In the genomic region with DNA sequence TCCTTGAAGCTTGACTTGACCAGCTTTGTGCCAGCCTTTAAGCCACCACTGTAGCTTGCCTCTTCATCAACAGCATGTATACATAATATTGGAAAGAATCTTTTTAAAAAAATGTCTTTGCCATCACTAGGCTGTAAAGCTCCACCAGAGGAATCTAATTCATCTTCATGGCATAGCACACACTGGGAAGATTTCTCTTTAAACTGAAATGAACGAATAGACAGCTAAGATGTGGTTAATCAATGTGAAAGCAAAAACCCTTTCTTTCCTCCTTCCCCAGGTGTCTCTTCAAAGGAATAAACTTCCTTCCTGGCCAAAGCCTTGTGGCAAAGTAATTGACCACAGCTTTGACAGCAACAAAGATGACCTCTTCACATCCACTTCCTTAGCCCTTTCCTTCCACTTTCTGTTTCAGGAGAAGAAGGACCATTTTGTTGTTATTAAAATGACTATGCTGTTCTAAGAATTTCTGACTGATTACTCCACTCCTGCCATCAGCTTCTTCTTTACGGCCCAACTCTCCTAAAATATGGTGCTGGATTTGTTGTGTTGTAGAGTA, we compare ENCODE assay signal across 10 cellular contexts.
DNase-seq lines count a peak whose midpoint lies in the region; ATAC-seq and TF ChIP-seq lines count a peak whose summit lies in the region.
"Had no signal": no experiment of that assay in that cellular context is flagged by ENCODE, and none has a peak within 500 bp of the region (broad histone marks: within the 10 kb centered on the region; RNA-seq: fewer than 3 reads in every experiment).

No MANE protein-coding gene starts in this region.

- peak overlapping the region in 1 of 2 experiments; percentile 34; a peak in 1 of 4 replicates for H3K4me3 ChIP-seq in DND-41 (ENCODE audit: low read depth in 1 of 2, low read length in 2 of 2)
- no peak overlapping the region for H3K4me3 ChIP-seq in thyroid gland (replicated peaks in 1 of 3)
- H3K4me3 ChIP-seq in CD8-positive, alpha-beta T cell (ENCODE audit: low read depth, low read length), result no peak overlapping the region
- H3K4me3 ChIP-seq in smooth muscle cell, result no peak overlapping the region

- WGBS in thyroid gland, 2 donors, result 67 to 70% methylated on average over 2 of the region's 2 CpGs
- WGBS in smooth muscle cell (ENCODE audit: low lambda C conversion rate), result 88% methylated on average over 2 of the region's 2 CpGs

- ATAC-seq in DND-41 (ENCODE audit: insufficient read depth, low read depth) (peak; percentile 84), GM19328 (IDR thresholded peaks at IDR 0.05; ENCODE audit: unreplicated experiment) (peak; percentile 46), HG03103 (IDR thresholded peaks at IDR 0.05; ENCODE audit: low read depth, unreplicated experiment) (peak; percentile 85)
- ATAC-seq in CD8-positive, alpha-beta T cell, result no peak

- no peaks in the 10 kb centered on the region for H3K9me3 Mint-ChIP-seq in activated T-helper 1 cell treated with anti-CD3 and anti-CD28 coated beads, Interleukin-12 subunit alpha, Interleukin-12 subunit beta, Interleukin-2, Interleukin-4 antibody, amounts not matched to agents 30 ng/mL and 10 ng/mL and 1 ng/mL, durations not matched to agents 14 hours and 24 hours and 36 hours
- H3K9me3 Mint-ChIP-seq in CD8-positive, alpha-beta T cell, result no peaks in the 10 kb centered on the region
- H3K9me3 Mint-ChIP-seq: activated B cell treated with CpG ODN at 0.5 μM for 24 hours had no signal

- H3K36me3 ChIP-seq in DND-41 (ENCODE audit: insufficient read depth, low read length) (no peaks in the 10 kb centered on the region), thyroid gland (no peaks in the 10 kb centered on the region), smooth muscle cell (ENCODE audit: low read depth) (no peaks in the 10 kb centered on the region)
- H3K36me3 ChIP-seq in CD8-positive, alpha-beta T cell (ENCODE audit: insufficient read depth, low read length), result no peaks in the 10 kb centered on the region
- H3K36me3 ChIP-seq: neutrophil had no signal

- CTCF ChIA-PET in CD8-positive, alpha-beta T cell (lab: Charles Lee), result no interaction called here

- H3F3A ChIP-seq in smooth muscle cell (ENCODE audit: low read depth), result no peaks in the 10 kb centered on the region

- H3K4me2 ChIP-seq in DND-41 (ENCODE audit: insufficient read depth, low read length) (peak overlapping the region; percentile 52), smooth muscle cell (no peak overlapping the region)

- no peak for TF ChIP-seq POLR2A in thyroid gland (IDR thresholded peaks at IDR 0.05)

- peaks cover 47% of the 10 kb centered on the region for H3K4me1 Mint-ChIP-seq in activated T-helper 1 cell treated with anti-CD3 and anti-CD28 coated beads, Interleukin-12 subunit alpha, Interleukin-12 subunit beta, Interleukin-2, Interleukin-4 antibody, amounts not matched to agents 30 ng/mL and 10 ng/mL and 1 ng/mL, durations not matched to agents 14 hours and 24 hours and 36 hours (ENCODE audit: low read depth)
- H3K4me1 Mint-ChIP-seq in CD8-positive, alpha-beta T cell (ENCODE audit: low read depth), result peaks cover 19% of the 10 kb centered on the region

- no peak overlapping the region for H2AFZ ChIP-seq in DND-41 (ENCODE audit: low read depth, low read length)
- no peak overlapping the region for H2AFZ ChIP-seq in smooth muscle cell (ENCODE audit: low read depth)

- POLR2A ChIA-PET in CD8-positive, alpha-beta T cell (lab: Charles Lee), result no interaction called here

- TF ChIP-seq CTCF in DND-41 (IDR thresholded peaks at IDR 0.05; ENCODE audit: borderline replicate concordance, extremely low read depth, low read length, poor library complexity, severe bottlenecking) (no peak), thyroid gland (IDR thresholded peaks at IDR 0.05) (no peak), smooth muscle cell (IDR thresholded peaks at IDR 0.05; ENCODE audit: borderline replicate concordance, insufficient read depth, poor library complexity, severe bottlenecking) (no peak)
- TF ChIP-seq CTCF in CD8-positive, alpha-beta T cell (IDR thresholded peaks at IDR 0.05), result no peak

- H3K27me3 Mint-ChIP-seq in activated T-helper 1 cell treated with anti-CD3 and anti-CD28 coated beads, Interleukin-12 subunit alpha, Interleukin-12 subunit beta, Interleukin-2, Interleukin-4 antibody, amounts not matched to agents 30 ng/mL and 10 ng/mL and 1 ng/mL, durations not matched to agents 14 hours and 24 hours and 36 hours (ENCODE audit: insufficient read depth), result no peaks in the 10 kb centered on the region
- no peaks in the 10 kb centered on the region for H3K27me3 Mint-ChIP-seq in CD8-positive, alpha-beta T cell (ENCODE audit: low read depth)
- H3K27me3 Mint-ChIP-seq: activated B cell treated with CpG ODN at 0.5 μM for 24 hours had no signal

- H3K79me2 ChIP-seq in DND-41 (ENCODE audit: insufficient read depth, low read length), result no peaks in the 10 kb centered on the region
- H3K79me2 ChIP-seq in smooth muscle cell (ENCODE audit: low read depth), result no peaks in the 10 kb centered on the region

- intact Hi-C loops in activated T-helper 1 cell treated with anti-CD3 and anti-CD28 coated beads, Interleukin-12 subunit alpha, Interleukin-12 subunit beta, Interleukin-2, Interleukin-4 antibody, amounts not matched to agents 30 ng/mL and 10 ng/mL and 1 ng/mL, durations not matched to agents 14 hours and 24 hours and 36 hours (cut with micrococcal nuclease), result no loop called here
- intact Hi-C loops in thyroid gland (cut with DNase I), result no loop called here
- intact Hi-C loops in CD8-positive, alpha-beta T cell (cut with DNase I, micrococcal nuclease), result no loop called here

- H3K4me3 Mint-ChIP-seq in activated T-helper 1 cell treated with anti-CD3 and anti-CD28 coated beads, Interleukin-12 subunit alpha, Interleukin-12 subunit beta, Interleukin-2, Interleukin-4 antibody, amounts not matched to agents 30 ng/mL and 10 ng/mL and 1 ng/mL, durations not matched to agents 14 hours and 24 hours and 36 hours, result no peak overlapping the region
- H3K4me3 Mint-ChIP-seq in CD8-positive, alpha-beta T cell, result no peak overlapping the region
- H3K4me3 Mint-ChIP-seq: activated B cell treated with CpG ODN at 0.5 μM for 24 hours had no signal

- no peaks in the 10 kb centered on the region for H3K27me3 ChIP-seq in DND-41 (ENCODE audit: insufficient read depth, low read length, poor library complexity)
- H3K27me3 ChIP-seq in thyroid gland, result no peaks in the 10 kb centered on the region
- H3K27me3 ChIP-seq in CD8-positive, alpha-beta T cell (ENCODE audit: insufficient read depth, low read length), result no peaks in the 10 kb centered on the region
- H3K27me3 ChIP-seq in smooth muscle cell (ENCODE audit: low read depth), result no peaks in the 10 kb centered on the region
- H3K27me3 ChIP-seq: neutrophil had no signal

- H3K27ac Mint-ChIP-seq in activated T-helper 1 cell treated with anti-CD3 and anti-CD28 coated beads, Interleukin-12 subunit alpha, Interleukin-12 subunit beta, Interleukin-2, Interleukin-4 antibody, amounts not matched to agents 30 ng/mL and 10 ng/mL and 1 ng/mL, durations not matched to agents 14 hours and 24 hours and 36 hours, result peak overlapping the region; percentile 61
- H3K27ac Mint-ChIP-seq in CD8-positive, alpha-beta T cell, result no peak overlapping the region
- H3K27ac Mint-ChIP-seq: activated B cell treated with CpG ODN at 0.5 μM for 24 hours had no signal

- no peaks in the 10 kb centered on the region for H3K9me3 ChIP-seq in DND-41 (ENCODE audit: insufficient read depth, low read length, severe bottlenecking)
- no peaks in the 10 kb centered on the region for H3K9me3 ChIP-seq in thyroid gland
- H3K9me3 ChIP-seq in CD8-positive, alpha-beta T cell (ENCODE audit: low read length), result no peaks in the 10 kb centered on the region
- no peaks in the 10 kb centered on the region for H3K9me3 ChIP-seq in smooth muscle cell (replicated peaks; ENCODE audit: low read depth)
- H3K9me3 ChIP-seq: neutrophil had no signal

- H3K9ac ChIP-seq in DND-41 (ENCODE audit: low read depth, low read length) (peak overlapping the region; percentile 20; the same call in 1 of the 2 replicates), smooth muscle cell (ENCODE audit: low read depth) (no peak overlapping the region)

- DNase-seq in DND-41 (peak; percentile 67), thyroid gland (no peak), NCI-H69 (lab: John Stamatoyannopoulos, UW) (no peak), smooth muscle cell (lab: John Stamatoyannopoulos, UW; ENCODE audit: unreplicated experiment) (no peak)
- peak; percentile 3 for DNase-seq in activated T-helper 1 cell treated with anti-CD3 and anti-CD28 coated beads, Interleukin-12 subunit alpha, Interleukin-12 subunit beta, Interleukin-2, Interleukin-4 antibody, amounts not matched to agents 30 ng/mL and 10 ng/mL and 1 ng/mL, durations not matched to agents 14 hours and 24 hours and 36 hours (ENCODE audit: low spot score)
- no peak for DNase-seq in CD8-positive, alpha-beta T cell
- DNase-seq: activated B cell treated with CpG ODN at 0.5 μM for 24 hours had no signal

- H3K36me3 Mint-ChIP-seq in activated T-helper 1 cell treated with anti-CD3 and anti-CD28 coated beads, Interleukin-12 subunit alpha, Interleukin-12 subunit beta, Interleukin-2, Interleukin-4 antibody, amounts not matched to agents 30 ng/mL and 10 ng/mL and 1 ng/mL, durations not matched to agents 14 hours and 24 hours and 36 hours (ENCODE audit: low read depth), result no peaks in the 10 kb centered on the region
- H3K36me3 Mint-ChIP-seq in CD8-positive, alpha-beta T cell, result peaks cover 16% of the 10 kb centered on the region

- H3K27ac ChIP-seq in DND-41 (ENCODE audit: low read length), result peak overlapping the region; percentile 62
- H3K27ac ChIP-seq in thyroid gland, result no peak overlapping the region
- H3K27ac ChIP-seq in CD8-positive, alpha-beta T cell (ENCODE audit: low read depth, low read length), result no peak overlapping the region
- no peak overlapping the region for H3K27ac ChIP-seq in smooth muscle cell (ENCODE audit: low read depth)
- H3K27ac ChIP-seq: neutrophil had no signal

- H3K4me1 ChIP-seq in DND-41 (ENCODE audit: insufficient read depth, low read length) (peaks cover 54% of the 10 kb centered on the region), thyroid gland (no peaks in the 10 kb centered on the region), smooth muscle cell (ENCODE audit: low read depth) (no peaks in the 10 kb centered on the region)
- H3K4me1 ChIP-seq in CD8-positive, alpha-beta T cell (ENCODE audit: insufficient read depth, low read length), result no peaks in the 10 kb centered on the region

- no peaks in the 10 kb centered on the region for H4K20me1 ChIP-seq in DND-41 (ENCODE audit: insufficient read depth, low read length)
- no peaks in the 10 kb centered on the region for H4K20me1 ChIP-seq in smooth muscle cell (ENCODE audit: low read depth)

Comparison
In these comparisons a context has a peak if more than half of its experiments do, and no peak if none do; other contexts are left out.
1. DNase-seq: peak in DND-41 (single experiment) and activated T-helper 1 cell treated with anti-CD3 and anti-CD28 coated beads, Interleukin-12 subunit alpha, Interleukin-12 subunit beta, Interleukin-2, Interleukin-4 antibody, amounts not matched to agents 30 ng/mL and 10 ng/mL and 1 ng/mL, durations not matched to agents 14 hours and 24 hours and 36 hours (single experiment); none in thyroid gland (0 of 2), CD8-positive, alpha-beta T cell (0 of 7), NCI-H69 (single experiment) and smooth muscle cell (single experiment).